14 cellular contexts compared by ENCODE assay signal in the genomic region with DNA sequence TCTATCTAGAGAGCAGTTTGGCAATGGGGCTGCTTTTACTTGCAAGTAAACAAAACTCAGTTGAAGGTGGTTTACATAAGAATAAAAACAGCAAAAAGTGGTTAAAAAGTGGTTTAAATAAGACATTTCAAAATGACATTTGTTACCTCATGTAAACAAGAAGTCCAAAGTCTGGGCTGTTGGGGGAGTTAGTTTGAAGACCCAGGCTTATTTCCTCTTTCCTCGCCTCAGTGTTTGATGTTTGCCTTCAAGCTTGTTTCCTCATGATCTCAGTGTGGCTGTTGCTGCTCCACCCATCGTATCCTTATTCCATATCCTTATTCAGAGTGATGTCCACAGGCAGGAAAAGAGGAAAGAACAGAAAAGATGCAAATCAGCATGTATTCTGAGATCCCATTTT. TPM values are rescaled to one million over a fixed set of nuclear protein-coding genes. Genes with fewer than 3 reads are reported as not detected.
DNase-seq lines count a peak whose midpoint lies in the region; ATAC-seq, FAIRE-seq and TF ChIP-seq lines count a peak whose summit lies in the region.
"Had no signal": no experiment of that assay in that cellular context is flagged by ENCODE, and none has a peak within 500 bp of the region (broad histone marks: within the 10 kb centered on the region; RNA-seq: fewer than 3 reads in every experiment).

No MANE protein-coding gene starts in this region.

- H3K9ac ChIP-seq in H1 (replicated peaks in 1 of 4; ENCODE audit: extremely low read depth in 1 of 4, low read depth in 3 of 4, low read length in 3 of 4): no peak overlapping the region
- no peak overlapping the region for H3K9ac ChIP-seq in HepG2 (ENCODE audit: insufficient read depth, low read depth, low read length)
- H3K9ac ChIP-seq: BLaER1 treated with 17β-estradiol and CSF1 and Interleukin-3, amounts not matched to agents 10 nM and 100 nM had no signal

- TF ChIP-seq POLR2A in NB4 (IDR thresholded peaks at IDR 0.05; ENCODE audit: extremely low read depth, insufficient read length) (no peak), H1 (IDR thresholded peaks at IDR 0.05; ENCODE audit: control extremely low read depth in 1 of 2, low read depth in 2 of 2, low read length in 2 of 2) (no peak), HepG2 (IDR thresholded peaks at IDR 0.05; ENCODE audit: insufficient read depth in 1 of 2, low read depth in 2 of 2, low read length in 2 of 2) (no peak), esophagus muscularis mucosa (IDR thresholded peaks at IDR 0.05; ENCODE audit: low read depth) (no peak)

- H2BK5ac ChIP-seq in H1 (ENCODE audit: low read depth, low read length): no peak overlapping the region

- no peak overlapping the region for H2BK15ac ChIP-seq in H1 (ENCODE audit: low read length)

- peaks cover 8 to 28% (median 20%) of the 10 kb centered on the region in 4 experiments; a peak in 5 of 7 replicates for H3K4me1 ChIP-seq in H1 (replicated peaks in 1 of 4; ENCODE audit: control insufficient read depth in 3 of 4, insufficient read depth in 4 of 4, low read length in 3 of 4)
- peaks cover 42% of the 10 kb centered on the region for H3K4me1 ChIP-seq in HepG2 (ENCODE audit: insufficient read depth, low read length)
- H3K4me1 ChIP-seq in esophagus muscularis mucosa: peaks cover 22 to 28% (median 26%) of the 10 kb centered on the region in 4 donors
- H3K4me1 ChIP-seq: BLaER1 treated with 17β-estradiol and CSF1 and Interleukin-3, amounts not matched to agents 10 nM and 100 nM had no signal

- TF ChIP-seq RAD21 in H1 (IDR thresholded peaks at IDR 0.05 in 1 of 2, conservative IDR thresholded peaks at IDR 0.05 in 1 of 2; ENCODE audit: low read depth in 2 of 2, low read length in 2 of 2): no peak
- TF ChIP-seq RAD21 in HepG2 (CRISPR knock-in tag; IDR thresholded peaks at IDR 0.05): no peak

- H3K36me3 ChIP-seq in H1 (ENCODE audit: control insufficient read depth in 2 of 4, insufficient read depth in 4 of 4, low read length in 3 of 4) (peaks cover 0 to 13% (median 0%) of the 10 kb centered on the region in 4 experiments; a peak in 1 of 8 replicates), HepG2 (replicated peaks in 1 of 2; ENCODE audit: control insufficient read depth in 1 of 2, insufficient read depth in 2 of 2, low read length in 2 of 2) (no peaks in the 10 kb centered on the region), esophagus muscularis mucosa (no peaks in the 10 kb centered on the region)
- H3K36me3 ChIP-seq: BLaER1 treated with 17β-estradiol and CSF1 and Interleukin-3, amounts not matched to agents 10 nM and 100 nM; HAP-1 had no signal

- TF ChIP-seq EP300 in H1 (IDR thresholded peaks at IDR 0.05; ENCODE audit: borderline replicate concordance in 1 of 2, low read depth in 2 of 2, low read length in 2 of 2) (no peak), HepG2 (IDR thresholded peaks at IDR 0.05; ENCODE audit: low read depth in 2 of 2, low read length in 2 of 2) (no peak; a peak in 1 of 4 replicates), HepG2 (CRISPR knock-in tag; IDR thresholded peaks at IDR 0.05; ENCODE audit: borderline replicate concordance) (no peak; the same call in 1 of the 2 replicates), esophagus muscularis mucosa (IDR thresholded peaks at IDR 0.05) (no peak)

- H3K18ac ChIP-seq in H1 (ENCODE audit: extremely low read depth, low read length): no peak overlapping the region

- no peak overlapping the region for H3K56ac ChIP-seq in H1 (replicated peaks; ENCODE audit: insufficient read length, low read depth, low read length)

- CTCF ChIA-PET in H1 (lab: Charles Lee; ENCODE audit: partially characterized antibody) (interaction anchor here (0.9 to 2.2 kb wide), 3 partner anchors 19 to 51 kb away, joined by 3 to 6 read pairs (median 5); no protein-coding TSS in a partner anchor), HepG2 (lab: Yijun Ruan, JAX; ENCODE audit: low intra/inter-chr PET ratio, low total read pairs) (no interaction called here)

- H3K79me2 ChIP-seq in H1 (ENCODE audit: control insufficient read depth in 1 of 2, insufficient read depth in 2 of 2, low read length in 2 of 2) (peaks cover 8 to 91% of the 10 kb centered on the region in 2 experiments; a peak in 3 of 4 replicates), HepG2 (ENCODE audit: insufficient read depth, low read length) (peaks cover 13% of the 10 kb centered on the region)

- peak; percentile 9 for DNase-seq in NB4 (ENCODE audit: low read depth)
- DNase-seq in H1 (ENCODE audit: low read depth in 1 of 2, low spot score in 2 of 2): no peak
- peak; percentile 63 for DNase-seq in HepG2 (ENCODE audit: low spot score)
- DNase-seq in esophagus muscularis mucosa (ENCODE audit: extremely low spot score): no peak
- no peak for DNase-seq in pons (ENCODE audit: low spot score)
- DNase-seq in foreskin melanocyte: no peak
- DNase-seq: AML-193; Calu3; CD4-positive, CD25-positive, alpha-beta regulatory T cell; DMS 273 treated with DMSO at 0.1 percent for 48 hours; GOT3 had no signal

- intact Hi-C loops in HepG2 (cut with micrococcal nuclease; ENCODE audit: unreplicated experiment) (loop anchor here (5.0 kb wide), 1 partner anchor 36 kb away; no protein-coding TSS in a partner anchor), esophagus muscularis mucosa (cut with DNase I) (no loop called here)

- no peak overlapping the region for H4K5ac ChIP-seq in H1 (ENCODE audit: insufficient read length, low read depth, low read length)

- no peak overlapping the region for H3K4me3 ChIP-seq in NB4 (ENCODE audit: low read depth, low read length)
- no peak overlapping the region for H3K4me3 ChIP-seq in H1 (ENCODE audit: extremely low read depth in 1 of 4, insufficient read depth in 2 of 4, low read depth in 3 of 4, low read length in 4 of 4)
- H3K4me3 ChIP-seq in HepG2 (replicated peaks in 1 of 3; ENCODE audit: insufficient read depth in 1 of 3, low read depth in 2 of 3, low read length in 3 of 3): no peak overlapping the region
- H3K4me3 ChIP-seq in esophagus muscularis mucosa: no peak overlapping the region
- H3K4me3 ChIP-seq: BLaER1 treated with 17β-estradiol and CSF1 and Interleukin-3, amounts not matched to agents 10 nM and 100 nM; GM12878; HAP-1 had no signal

- H3K4me2 ChIP-seq in H1 (ENCODE audit: insufficient read depth in 1 of 2, low read depth in 2 of 2, low read length in 2 of 2) (no peak overlapping the region), HepG2 (ENCODE audit: low read depth, low read length) (peak overlapping the region; percentile 34)
- H3K4me2 ChIP-seq: BLaER1 treated with 17β-estradiol and CSF1 and Interleukin-3, amounts not matched to agents 10 nM and 100 nM had no signal

- peaks cover 20% of the 10 kb centered on the region for H3K79me1 ChIP-seq in H1 (ENCODE audit: low read depth, low read length)

- peaks cover 3% of the 10 kb centered on the region; the same call in 1 of the 2 replicates for H3K23me2 ChIP-seq in H1 (ENCODE audit: low read depth, low read length)

- no peak overlapping the region for H3K27ac ChIP-seq in H1 (ENCODE audit: low read depth, low read length)
- peak overlapping the region; percentile 21 for H3K27ac ChIP-seq in HepG2 (ENCODE audit: extremely low read length, insufficient read depth, low read length)
- H3K27ac ChIP-seq in esophagus muscularis mucosa (replicated peaks in 1 of 4): no peak overlapping the region
- H3K27ac ChIP-seq: BLaER1 treated with 17β-estradiol and CSF1 and Interleukin-3, amounts not matched to agents 10 nM and 100 nM had no signal

- H2BK120ac ChIP-seq in H1 (replicated peaks; ENCODE audit: low read depth, low read length): no peak overlapping the region

- H2AFZ ChIP-seq in H1 (ENCODE audit: low read length): no peak overlapping the region
- H2AFZ ChIP-seq in HepG2 (ENCODE audit: low read length): no peak overlapping the region

- H4K20me1 ChIP-seq in H1 (replicated peaks in 1 of 2; ENCODE audit: control insufficient read depth in 1 of 2, insufficient read depth in 2 of 2, low read length in 2 of 2): peaks cover 0 to 4% of the 10 kb centered on the region in 2 experiments
- no peaks in the 10 kb centered on the region for H4K20me1 ChIP-seq in HepG2 (ENCODE audit: insufficient read depth, low read length)
- H4K20me1 ChIP-seq: BLaER1 treated with 17β-estradiol and CSF1 and Interleukin-3, amounts not matched to agents 10 nM and 100 nM had no signal

- no peak overlapping the region for H3K14ac ChIP-seq in H1 (ENCODE audit: insufficient read length)

- H2BK20ac ChIP-seq in H1 (ENCODE audit: low read length): no peak overlapping the region

- H3K23ac ChIP-seq in H1 (ENCODE audit: insufficient read length): no peak overlapping the region

- peak; percentile 60 for ATAC-seq in HepG2
- ATAC-seq: GM12878 had no signal

- no peak overlapping the region for H3K4ac ChIP-seq in H1 (replicated peaks; ENCODE audit: insufficient read length, low read depth, low read length)

- FAIRE-seq in H1 (lab: Jason Lieb, UNC) (peak; percentile 50), HepG2 (lab: Jason Lieb, UNC) (peak; percentile 72)
- FAIRE-seq: GM12878 had no signal

- POLR2A ChIA-PET in H1 (lab: Charles Lee; ENCODE audit: partially characterized antibody): interaction anchor here (9.3 kb wide), 1 partner anchor 19 kb away, joined by 103 read pairs; no protein-coding TSS in a partner anchor
- POLR2A ChIA-PET in HepG2 (lab: Yijun Ruan, JAX): interaction anchor here (0.9 kb wide), 1 partner anchor 87 kb away, joined by 3 read pairs; no protein-coding TSS in a partner anchor

- no peak for TF ChIP-seq CTCF in NB4 (IDR thresholded peaks at IDR 0.05; ENCODE audit: low read depth, low read length)
- no peak for TF ChIP-seq CTCF in H1 (IDR thresholded peaks at IDR 0.05; ENCODE audit: control extremely low read depth in 1 of 3, insufficient read depth in 1 of 3, low read depth in 1 of 3, low read length in 3 of 3)
- TF ChIP-seq CTCF in HepG2 (CRISPR knock-in tag; IDR thresholded peaks at IDR 0.05): no peak
- TF ChIP-seq CTCF in esophagus muscularis mucosa (IDR thresholded peaks at IDR 0.05): no peak

- BruUV-seq in HepG2 (replicated peaks; lab: Mats Ljungman, UMichigan): no TSS peak

- H3K27me3 ChIP-seq in H1 (replicated peaks in 1 of 4; ENCODE audit: control insufficient read depth in 3 of 4, extremely low read depth in 1 of 4, insufficient read depth in 3 of 4, low read length in 3 of 4) (no peaks in the 10 kb centered on the region), HepG2 (ENCODE audit: control insufficient read depth in 1 of 2, insufficient read depth in 2 of 2, low read length in 2 of 2) (no peaks in the 10 kb centered on the region), esophagus muscularis mucosa (no peaks in the 10 kb centered on the region)
- H3K27me3 ChIP-seq: BLaER1 treated with 17β-estradiol and CSF1 and Interleukin-3, amounts not matched to agents 10 nM and 100 nM had no signal

- no peak overlapping the region for H2BK12ac ChIP-seq in H1 (ENCODE audit: low read depth, low read length)

- no peaks in the 10 kb centered on the region for H3K9me3 ChIP-seq in H1 (ENCODE audit: insufficient read depth in 2 of 2, low read depth in 1 of 2, low read length in 1 of 2)
- no peaks in the 10 kb centered on the region for H3K9me3 ChIP-seq in HepG2 (ENCODE audit: low read length)
- no peaks in the 10 kb centered on the region for H3K9me3 ChIP-seq in esophagus muscularis mucosa
- H3K9me3 ChIP-seq: HAP-1 had no signal

- no peak overlapping the region for H2AK5ac ChIP-seq in H1 (ENCODE audit: low read depth, low read length)

- WGBS in H1 (ENCODE audit: extremely low coverage in 1 of 2, insufficient coverage in 1 of 2, insufficient read length in 1 of 2, insufficient replicate concordance in 2 of 2, low coverage in 1 of 2, low lambda C conversion rate in 2 of 2, missing lambda C conversion rate in 1 of 2), 2 experiments: 84% methylated on average over 2 of the region's 2 CpGs; no CpG with 5 or more reads in 1 of the 2 experiments
- WGBS in HepG2 (ENCODE audit: low lambda C conversion rate): 28% methylated on average over 2 of the region's 2 CpGs
- WGBS in esophagus muscularis mucosa: 98% methylated on average over 2 of the region's 2 CpGs

- no peak overlapping the region for H4K8ac ChIP-seq in H1 (ENCODE audit: extremely low read depth, insufficient read depth, low read length)

- no peak overlapping the region for H4K91ac ChIP-seq in H1 (replicated peaks; ENCODE audit: insufficient read length, low read length)

- in situ Hi-C loops in HepG2 (cut with HindIII; ENCODE audit: extremely low pct_ligation_motif_present, low pct_unique_long_range_greater_than_20kb): no loop called here

RNA-seq across cellular contexts. Expression of gene CGNL1, which starts 15.2 kb away (rescaled TPM):
- total RNA-seq in H1 (2021; fragmentation: NEBNext Ultra II Directional; extraction: Animal tissue kit (Norgen Biotek cat#: 25700)): 72.7 and 75.6 TPM in 2 replicates
- polyA plus RNA-seq in H1 (2011; rRNA removed): 20.4 and 21.8 TPM in 2 replicates
- polyA plus RNA-seq in H1 (2011; cell fraction: cytosol; rRNA removed): 26.8 TPM
- 42.9 TPM for polyA plus RNA-seq in H1 (2011; cell fraction: nucleus; rRNA removed)
- polyA plus RNA-seq in H1 (2012, experiment 1 of 2): 52.8 to 62.1 TPM (median 54.3 TPM) in 4 replicates
- 4.5 TPM for polyA plus RNA-seq in H1 (2012, experiment 2 of 2)
- polyA plus RNA-seq in H1 (2013, experiment 1 of 2): 23.5 TPM
- polyA plus RNA-seq in H1 (2013, experiment 2 of 2): 21.9 TPM
- polyA minus RNA-seq in H1 (2011; rRNA and poly(A)+ RNA removed): 52.9 and 54.8 TPM in 2 replicates
- polyA minus RNA-seq in H1 (2011; cell fraction: cytosol; rRNA and poly(A)+ RNA removed): 43.2 TPM
- polyA minus RNA-seq in H1 (2011; cell fraction: nucleus; rRNA and poly(A)+ RNA removed): 56.4 TPM
- 15.6 and 16.2 TPM in 2 replicates for total RNA-seq in HepG2 (2016; rRNA removed; fragmentation: Illumina TruSeq; extraction: Trizol)
- total RNA-seq in HepG2 (2016; cell fraction: cytosol; rRNA removed; fragmentation: Illumina TruSeq; extraction: Trizol; ENCODE audit: low read depth): 7.7 and 9.4 TPM in 2 replicates
- total RNA-seq in HepG2 (2016; cell fraction: insoluble cytoplasmic fraction; rRNA removed; fragmentation: Illumina TruSeq; extraction: Trizol): 14.2 and 15.2 TPM in 2 replicates
- total RNA-seq in HepG2 (2016; cell fraction: membrane; rRNA removed; fragmentation: Illumina TruSeq; extraction: Trizol): 8.3 and 8.9 TPM in 2 replicates
- 15.2 and 18.4 TPM in 2 replicates for total RNA-seq in HepG2 (2016; cell fraction: nucleus; rRNA removed; fragmentation: Illumina TruSeq; extraction: Trizol)
- 5.6 and 6.2 TPM in 2 replicates for polyA plus RNA-seq in HepG2 (2011; rRNA removed)
- 3.3 and 4.1 TPM in 2 replicates for polyA plus RNA-seq in HepG2 (2011; cell fraction: cytosol; rRNA removed)
- polyA plus RNA-seq in HepG2 (2011; cell fraction: nucleus; rRNA removed): 8.2 and 8.8 TPM in 2 replicates
- polyA plus RNA-seq in HepG2 (2012): 5.6 and 8.0 TPM in 2 replicates
- 0.40 and 0.80 TPM in 2 replicates for polyA plus RNA-seq in HepG2 (2016; cell fraction: cytosol; fragmentation: Illumina TruSeq; extraction: Trizol; ENCODE audit: low read depth)
- 10.1 and 12.1 TPM in 2 replicates for polyA plus RNA-seq in HepG2 (2016; cell fraction: insoluble cytoplasmic fraction; fragmentation: Illumina TruSeq; extraction: Trizol; ENCODE audit: low read depth)
- polyA plus RNA-seq in HepG2 (2016; cell fraction: membrane; fragmentation: Illumina TruSeq; extraction: Trizol; ENCODE audit: low read depth): 1.1 and 1.4 TPM in 2 replicates
- 16.9 and 17.7 TPM in 2 replicates for polyA plus RNA-seq in HepG2 (2016; cell fraction: nucleus; fragmentation: Illumina TruSeq; extraction: Trizol; ENCODE audit: insufficient read depth, low read depth)
- 12.1 TPM in 1 of 2 replicates, not detected in the other for polyA minus RNA-seq in HepG2 (2011; rRNA and poly(A)+ RNA removed; ENCODE audit: low replicate concordance)
- polyA minus RNA-seq in HepG2 (2011; cell fraction: cytosol; rRNA and poly(A)+ RNA removed): 7.9 and 9.0 TPM in 2 replicates
- 17.5 and 18.3 TPM in 2 replicates for polyA minus RNA-seq in HepG2 (2011; cell fraction: nucleus; rRNA and poly(A)+ RNA removed)
- 10 to 100 TPM in 2 of 4 donors, 1 to 10 TPM in 2; 9.6 to 21.3 (median 13.1) TPM for total RNA-seq in esophagus muscularis mucosa
- total RNA-seq: CD4-positive, CD25-positive, alpha-beta regulatory T cell had no signal
- polyA plus RNA-seq: CD4-positive, CD25-positive, alpha-beta regulatory T cell had no signal

Comparison
In these comparisons a context has a peak if more than half of its experiments do, and no peak if none do; other contexts are left out.
1. DNase-seq: peak in NB4 (single experiment) and HepG2 (single experiment); none in H1 (0 of 2), esophagus muscularis mucosa (single experiment), pons (single experiment) and foreskin melanocyte (single experiment).